ENCODE assay signal across 8 cellular contexts in genomic region chr16:22195695-22196558, GRCh38. TPM values are rescaled to one million over a fixed set of nuclear protein-coding genes. Genes with fewer than 3 reads are reported as not detected.
A peak's percentile ranks its signal among the peaks of the same experiment; 100 is the strongest.
DNase-seq lines count a peak whose midpoint lies in the region; ATAC-seq and TF ChIP-seq lines count a peak whose summit lies in the region.

No MANE protein-coding gene starts in this region.

- H3K79me1 ChIP-seq in trophoblast cell (ENCODE audit: low read length): peaks cover 6% of the 10 kb centered on the region

- H3K27me3 Mint-ChIP-seq in CD8-positive, alpha-beta T cell (ENCODE audit: low read depth): peaks cover 2% of the 10 kb centered on the region

- H3K4me1 Mint-ChIP-seq in CD8-positive, alpha-beta T cell (ENCODE audit: low read depth): peaks cover 50% of the 10 kb centered on the region

- peak in 1 of 2 donors; percentile 56 for TF ChIP-seq POLR2A in heart left ventricle (IDR thresholded peaks at IDR 0.05)
- peak; percentile 22 to 52 for TF ChIP-seq POLR2A in tibial nerve (IDR thresholded peaks at IDR 0.05)

- H3K4me3 ChIP-seq in CD8-positive, alpha-beta T cell (ENCODE audit: low read depth, low read length): peak overlapping the region; percentile 70
- peak overlapping the region; percentile 32 to 73 (median 58) for H3K4me3 ChIP-seq in heart left ventricle
- peak overlapping the region; percentile 69 for H3K4me3 ChIP-seq in trophoblast cell (ENCODE audit: low read depth, low read length)
- peak overlapping the region; percentile 37 to 66 (median 60) for H3K4me3 ChIP-seq in tibial nerve

- peaks cover 43% of the 10 kb centered on the region for H3K4me1 ChIP-seq in CD8-positive, alpha-beta T cell (ENCODE audit: insufficient read depth, low read length)
- peaks cover 0 to 61% (median 15%) of the 10 kb centered on the region in 12 donors for H3K4me1 ChIP-seq in heart left ventricle
- peaks cover 0 to 2% of the 10 kb centered on the region in 2 experiments for H3K4me1 ChIP-seq in trophoblast cell (ENCODE audit: control insufficient read depth in 1 of 2, insufficient read depth in 2 of 2, low read length in 2 of 2)
- peaks cover 0 to 49% (median 27%) of the 10 kb centered on the region in 4 donors for H3K4me1 ChIP-seq in tibial nerve

- CTCF ChIA-PET in CD8-positive, alpha-beta T cell (lab: Charles Lee): interaction anchor here (0.6 to 7.5 kb wide), 7 partner anchors 10 to 103 kb away, joined by 3 to 70 read pairs (median 4); partner anchors contain the start of genes EEF2K and POLR3E

- H3K36me3 ChIP-seq in CD8-positive, alpha-beta T cell (ENCODE audit: insufficient read depth, low read length): no peaks in the 10 kb centered on the region
- no peaks in the 10 kb centered on the region for H3K36me3 ChIP-seq in heart left ventricle
- H3K36me3 ChIP-seq in trophoblast cell (ENCODE audit: control insufficient read depth in 1 of 2, insufficient read depth in 2 of 2, low read length in 2 of 2): no peaks in the 10 kb centered on the region
- H3K36me3 ChIP-seq in tibial nerve: no peaks in the 10 kb centered on the region

- intact Hi-C loops in CD8-positive, alpha-beta T cell (cut with DNase I, micrococcal nuclease): loop anchor here (1.0 to 10.0 kb wide), 4 partner anchors 10 to 371 kb away; partner anchors contain the start of genes EEF2K (in 2 of the 2) and POLR3E (in 2 of the 2)
- intact Hi-C loops in heart left ventricle (cut with DNase I): loop anchor here in 8 of 10 donors (1.0 to 10.0 kb wide), 8 partner anchors 10 to 1031 kb away; partner anchors contain the start of genes POLR3E (in 7 of the 8), CDR2 (in 1 of the 8), EEF2K (in 1 of the 8) and USP31 (in 1 of the 8)

- H2BK12ac ChIP-seq in trophoblast cell (ENCODE audit: low read length): no peak overlapping the region

- no peaks in the 10 kb centered on the region for H3K27me3 ChIP-seq in CD8-positive, alpha-beta T cell (ENCODE audit: insufficient read depth, low read length)
- H3K27me3 ChIP-seq in heart left ventricle (no peaks in the 10 kb centered on the region), trophoblast cell (ENCODE audit: insufficient read depth, low read length) (no peaks in the 10 kb centered on the region), tibial nerve (no peaks in the 10 kb centered on the region)

- DNase-seq in CD8-positive, alpha-beta T cell: peak; percentile 84 to 97 (median 90)
- DNase-seq in H4 (ENCODE audit: low spot score) (peak; percentile 83), NCI-H1436 treated with DMSO at 0.1 percent for 48 hours (lab: John Stamatoyannopoulos, UW) (peak; percentile 50), T follicular helper cell (ENCODE audit: low read depth) (peak; percentile 80), heart left ventricle (peak; percentile 84 to 94 (median 90)), trophoblast cell (peak; percentile 93 to 97), tibial nerve (ENCODE audit: low spot score in 2 of 2) (peak; percentile 91 to 95)

- no peak overlapping the region for H2AK5ac ChIP-seq in trophoblast cell (ENCODE audit: low read length)

- no peak overlapping the region for H2BK120ac ChIP-seq in trophoblast cell (ENCODE audit: insufficient read depth, low read length, poor library complexity)

- no peaks in the 10 kb centered on the region for H3K9me3 ChIP-seq in CD8-positive, alpha-beta T cell (ENCODE audit: low read length)
- H3K9me3 ChIP-seq in heart left ventricle: no peaks in the 10 kb centered on the region
- H3K9me3 ChIP-seq in trophoblast cell (ENCODE audit: insufficient read depth, low read depth, low read length): no peaks in the 10 kb centered on the region
- no peaks in the 10 kb centered on the region for H3K9me3 ChIP-seq in tibial nerve

- peak overlapping the region; percentile 70 for H3K4me2 ChIP-seq in trophoblast cell (ENCODE audit: low read length)

- H4K8ac ChIP-seq in trophoblast cell (ENCODE audit: low read depth, low read length): peak overlapping the region; percentile 80

- H3K4ac ChIP-seq in trophoblast cell (ENCODE audit: low read depth, low read length): no peak overlapping the region

- H3K4me3 Mint-ChIP-seq in CD8-positive, alpha-beta T cell: peak overlapping the region; percentile 89

- H3K23ac ChIP-seq in trophoblast cell (ENCODE audit: low read length): no peak overlapping the region

- peak overlapping the region; percentile 35 for H3K27ac ChIP-seq in CD8-positive, alpha-beta T cell (ENCODE audit: low read depth, low read length)
- H3K27ac ChIP-seq in adipose tissue (ENCODE audit: low read depth, low read length) (peak overlapping the region; percentile 32), heart left ventricle (peak overlapping the region; percentile 14 to 88 (median 81)), trophoblast cell (ENCODE audit: low read depth, low read length) (no peak overlapping the region), tibial nerve (peak overlapping the region; percentile 82 to 99 (median 88))

- H3K79me2 ChIP-seq in trophoblast cell (ENCODE audit: control insufficient read depth, insufficient read depth, low read length, poor library complexity): no peaks in the 10 kb centered on the region

- H3K9ac ChIP-seq in trophoblast cell (ENCODE audit: low read length): no peak overlapping the region

- WGBS in adipose tissue, 3 donors: 2 to 3% (median 2%) methylated on average over 39 of the region's 39 CpGs
- WGBS in heart left ventricle, 4 donors: 2 to 5% (median 3%) methylated on average over 39 of the region's 39 CpGs
- WGBS in trophoblast cell (ENCODE audit: extremely low coverage, insufficient coverage, insufficient read length): no CpG with 5 or more reads among the region's 39 CpGs
- WGBS in tibial nerve, 2 donors: 3 to 4% methylated on average over 39 of the region's 39 CpGs

- H3K36me3 Mint-ChIP-seq in CD8-positive, alpha-beta T cell: peaks cover 8% of the 10 kb centered on the region

- no peak for ATAC-seq in CD8-positive, alpha-beta T cell
- peak; percentile 8 to 40 (median 35) for ATAC-seq in heart left ventricle

- peak overlapping the region; percentile 83 for H2AFZ ChIP-seq in trophoblast cell (ENCODE audit: insufficient read depth, low read length, poor library complexity)

- no peak overlapping the region for H3K18ac ChIP-seq in trophoblast cell (ENCODE audit: low read length)

- peak; percentile 86 to 89 for TF ChIP-seq EP300 in tibial nerve (IDR thresholded peaks at IDR 0.05)

- peaks cover 9% of the 10 kb centered on the region for H3K9me3 Mint-ChIP-seq in CD8-positive, alpha-beta T cell

- peak overlapping the region; percentile 76 for H4K12ac ChIP-seq in trophoblast cell (ENCODE audit: low read depth, low read length)

- POLR2A ChIA-PET in CD8-positive, alpha-beta T cell (lab: Charles Lee): interaction anchor here (0.7 to 2.4 kb wide), 4 partner anchors 10 to 168 kb away, joined by 3 to 19 read pairs (median 4); partner anchors contain the start of gene POLR3E

- H2BK5ac ChIP-seq in trophoblast cell (ENCODE audit: low read depth, low read length, poor library complexity): no peak overlapping the region

- H3K27ac Mint-ChIP-seq in CD8-positive, alpha-beta T cell: peak overlapping the region; percentile 96

- no peak overlapping the region for H4K91ac ChIP-seq in trophoblast cell (ENCODE audit: low read depth, low read length)

- peak overlapping the region; percentile 46 for H3K14ac ChIP-seq in trophoblast cell (ENCODE audit: low read length)

- TF ChIP-seq CTCF in CD8-positive, alpha-beta T cell (IDR thresholded peaks at IDR 0.05): peak; percentile 93
- TF ChIP-seq CTCF in heart left ventricle (IDR thresholded peaks at IDR 0.05) (peak; percentile 89 to 99 (median 94)), tibial nerve (IDR thresholded peaks at IDR 0.05) (peak; percentile 79 to 96 (median 90))

RNA-seq across cellular contexts. Expression of gene EEF2K, which starts 10.2 kb away (rescaled TPM):
- 10 to 100 TPM; 14.4 to 14.6 TPM for total RNA-seq in CD8-positive, alpha-beta T cell
- total RNA-seq in H4 (2014; rRNA removed; shearing (Covaris generic)): 9.2 and 11.1 TPM in 2 replicates
- polyA plus RNA-seq in adipose tissue (10 to 100 TPM in 1 of 3 donors, 1 to 10 TPM in 2; 7.1 to 14.1 (median 9.0) TPM), heart left ventricle (1 to 10 TPM; 8.3 to 9.6 TPM)
- total RNA-seq in heart left ventricle (10 to 100 TPM; 16.4 to 33.6 (median 24.6) TPM), tibial nerve (10 to 100 TPM; 42.8 to 90.8 (median 50.3) TPM)
- 6.4 and 6.7 TPM in 2 replicates for polyA plus RNA-seq in trophoblast cell (2013)

RNA-seq across cellular contexts. Expression of gene SDR42E2, which starts 33.6 kb away (rescaled TPM):
- total RNA-seq in CD8-positive, alpha-beta T cell: 1 to 10 TPM; 1.1 to 1.2 TPM
- total RNA-seq in H4 (2014; rRNA removed; shearing (Covaris generic)): not detected in 2 replicates
- polyA plus RNA-seq in adipose tissue (not detected), heart left ventricle (not detected)
- total RNA-seq in heart left ventricle (not detected), tibial nerve (not detected)
- polyA plus RNA-seq in trophoblast cell (2013): 0.04 TPM in 1 of 2 replicates, not detected in the other
